ENCODE assay signal across 1 cellular context in genomic region chr5:159098285-159099048, GRCh38.
TF ChIP-seq lines count a peak whose summit lies in the region.

No MANE protein-coding gene starts in this region.

TF ChIP-seq in K562, 482 proteins besides CTCF, POLR2A, EP300 and RAD21 (continued from another document and continues in another):
- TF ChIP-seq, protein P1, sequence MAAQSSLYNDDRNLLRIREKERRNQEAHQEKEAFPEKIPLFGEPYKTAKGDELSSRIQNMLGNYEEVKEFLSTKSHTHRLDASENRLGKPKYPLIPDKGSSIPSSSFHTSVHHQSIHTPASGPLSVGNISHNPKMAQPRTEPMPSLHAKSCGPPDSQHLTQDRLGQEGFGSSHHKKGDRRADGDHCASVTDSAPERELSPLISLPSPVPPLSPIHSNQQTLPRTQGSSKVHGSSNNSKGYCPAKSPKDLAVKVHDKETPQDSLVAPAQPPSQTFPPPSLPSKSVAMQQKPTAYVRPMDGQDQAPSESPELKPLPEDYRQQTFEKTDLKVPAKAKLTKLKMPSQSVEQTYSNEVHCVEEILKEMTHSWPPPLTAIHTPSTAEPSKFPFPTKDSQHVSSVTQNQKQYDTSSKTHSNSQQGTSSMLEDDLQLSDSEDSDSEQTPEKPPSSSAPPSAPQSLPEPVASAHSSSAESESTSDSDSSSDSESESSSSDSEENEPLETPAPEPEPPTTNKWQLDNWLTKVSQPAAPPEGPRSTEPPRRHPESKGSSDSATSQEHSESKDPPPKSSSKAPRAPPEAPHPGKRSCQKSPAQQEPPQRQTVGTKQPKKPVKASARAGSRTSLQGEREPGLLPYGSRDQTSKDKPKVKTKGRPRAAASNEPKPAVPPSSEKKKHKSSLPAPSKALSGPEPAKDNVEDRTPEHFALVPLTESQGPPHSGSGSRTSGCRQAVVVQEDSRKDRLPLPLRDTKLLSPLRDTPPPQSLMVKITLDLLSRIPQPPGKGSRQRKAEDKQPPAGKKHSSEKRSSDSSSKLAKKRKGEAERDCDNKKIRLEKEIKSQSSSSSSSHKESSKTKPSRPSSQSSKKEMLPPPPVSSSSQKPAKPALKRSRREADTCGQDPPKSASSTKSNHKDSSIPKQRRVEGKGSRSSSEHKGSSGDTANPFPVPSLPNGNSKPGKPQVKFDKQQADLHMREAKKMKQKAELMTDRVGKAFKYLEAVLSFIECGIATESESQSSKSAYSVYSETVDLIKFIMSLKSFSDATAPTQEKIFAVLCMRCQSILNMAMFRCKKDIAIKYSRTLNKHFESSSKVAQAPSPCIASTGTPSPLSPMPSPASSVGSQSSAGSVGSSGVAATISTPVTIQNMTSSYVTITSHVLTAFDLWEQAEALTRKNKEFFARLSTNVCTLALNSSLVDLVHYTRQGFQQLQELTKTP (IDR thresholded peaks at IDR 0.05; ENCODE audit: low read depth in 1 of 2, partially characterized antibody in 2 of 2) = peak in 1 of 2 experiments; percentile 38
- TF ChIP-seq KAT7 (CRISPR knock-in tag; IDR thresholded peaks at IDR 0.05; ENCODE audit: borderline replicate concordance) (no peak), BDP1 (IDR thresholded peaks at IDR 0.05; ENCODE audit: insufficient read depth, insufficient read length) (no peak), ZNF212 (CRISPR knock-in tag; IDR thresholded peaks at IDR 0.05) (no peak), ZC3H11A (IDR thresholded peaks at IDR 0.05; ENCODE audit: low read depth, low read length) (no peak), RBFOX2 (IDR thresholded peaks at IDR 0.05; ENCODE audit: low read depth, low read length) (no peak), ZNF445 (CRISPR knock-in tag; IDR thresholded peaks at IDR 0.05; ENCODE audit: low read depth) (no peak), NFE2L1 (tag; IDR thresholded peaks at IDR 0.05; ENCODE audit: borderline replicate concordance, low read depth) (no peak), RBM22 (IDR thresholded peaks at IDR 0.05; ENCODE audit: low read depth, low read length, poor library complexity, severe bottlenecking) (no peak), E2F5 (CRISPR knock-in tag; IDR thresholded peaks at IDR 0.05) (no peak), ETV1 (tag; conservative IDR thresholded peaks at IDR 0.05; ENCODE audit: low read depth) (no peak), ZNF785 (CRISPR knock-in tag; IDR thresholded peaks at IDR 0.05) (no peak), ZBTB9 (CRISPR knock-in tag; IDR thresholded peaks at IDR 0.05) (no peak), RAD51 (IDR thresholded peaks at IDR 0.05; ENCODE audit: borderline replicate concordance, low read depth) (no peak), RHOXF2B (CRISPR knock-in tag; conservative IDR thresholded peaks at IDR 0.05) (no peak), MCM5 (IDR thresholded peaks at IDR 0.05; ENCODE audit: low read depth) (no peak), ETS2 (tag; IDR thresholded peaks at IDR 0.05; ENCODE audit: borderline replicate concordance, poor library complexity, severe bottlenecking) (no peak), ZNF121 (CRISPR knock-in tag; conservative IDR thresholded peaks at IDR 0.05) (no peak), ZNF830 (CRISPR knock-in tag; IDR thresholded peaks at IDR 0.05) (no peak), ZNF316 (IDR thresholded peaks at IDR 0.05) (no peak), RBM39 (optimal IDR thresholded peaks at IDR 0.05; ENCODE audit: low read depth, low read length) (peak; percentile 2), CLOCK (CRISPR knock-in tag; IDR thresholded peaks at IDR 0.05; ENCODE audit: borderline replicate concordance) (no peak), ZNF75A (CRISPR knock-in tag; IDR thresholded peaks at IDR 0.05) (no peak), ILF3 (IDR thresholded peaks at IDR 0.05; ENCODE audit: borderline replicate concordance) (no peak), IFI16 (CRISPR knock-in tag; IDR thresholded peaks at IDR 0.05) (no peak), NELFE (IDR thresholded peaks at IDR 0.05; ENCODE audit: insufficient read depth, insufficient read length) (no peak), DNMT1 (IDR thresholded peaks at IDR 0.05) (0 out of 2 replicates have a peak, but pooled peaks have one; percentile 39), NRF1 (conservative IDR thresholded peaks at IDR 0.05 in 1 of 2, IDR thresholded peaks at IDR 0.05 in 1 of 2) (no peak), FOXK1 (CRISPR knock-in tag; IDR thresholded peaks at IDR 0.05; ENCODE audit: borderline replicate concordance) (no peak), CSDE1 (IDR thresholded peaks at IDR 0.05) (peak in 1 of 2 experiments; percentile 69; a peak in 1 of 4 replicates), EWSR1 (IDR thresholded peaks at IDR 0.05; ENCODE audit: borderline replicate concordance, low read depth, partially characterized antibody) (no peak), LCOR (CRISPR knock-in tag; IDR thresholded peaks at IDR 0.05) (no peak), SREBF1 (IDR thresholded peaks at IDR 0.05; ENCODE audit: borderline replicate concordance, low read depth, low read length) (no peak), ZNF3 (CRISPR knock-in tag; IDR thresholded peaks at IDR 0.05) (no peak), ZNF696 (CRISPR knock-in tag; conservative IDR thresholded peaks at IDR 0.05) (no peak), ZNF224 (CRISPR knock-in tag; IDR thresholded peaks at IDR 0.05) (no peak), NFRKB (IDR thresholded peaks at IDR 0.05; ENCODE audit: low read depth) (no peak), MTA1 (IDR thresholded peaks at IDR 0.05; ENCODE audit: borderline replicate concordance) (peak; percentile 77; the same call in 1 of the 2 replicates), ZBTB17 (CRISPR knock-in tag; IDR thresholded peaks at IDR 0.05) (no peak), ZNF780A (CRISPR knock-in tag; IDR thresholded peaks at IDR 0.05) (no peak), BRD9 (IDR thresholded peaks at IDR 0.05; ENCODE audit: low read depth, partially characterized antibody) (peak; percentile 58), SRF (CRISPR knock-in tag; IDR thresholded peaks at IDR 0.05) (no peak), FOXP1 (CRISPR knock-in tag; IDR thresholded peaks at IDR 0.05) (no peak)
- TF ChIP-seq, protein P2, sequence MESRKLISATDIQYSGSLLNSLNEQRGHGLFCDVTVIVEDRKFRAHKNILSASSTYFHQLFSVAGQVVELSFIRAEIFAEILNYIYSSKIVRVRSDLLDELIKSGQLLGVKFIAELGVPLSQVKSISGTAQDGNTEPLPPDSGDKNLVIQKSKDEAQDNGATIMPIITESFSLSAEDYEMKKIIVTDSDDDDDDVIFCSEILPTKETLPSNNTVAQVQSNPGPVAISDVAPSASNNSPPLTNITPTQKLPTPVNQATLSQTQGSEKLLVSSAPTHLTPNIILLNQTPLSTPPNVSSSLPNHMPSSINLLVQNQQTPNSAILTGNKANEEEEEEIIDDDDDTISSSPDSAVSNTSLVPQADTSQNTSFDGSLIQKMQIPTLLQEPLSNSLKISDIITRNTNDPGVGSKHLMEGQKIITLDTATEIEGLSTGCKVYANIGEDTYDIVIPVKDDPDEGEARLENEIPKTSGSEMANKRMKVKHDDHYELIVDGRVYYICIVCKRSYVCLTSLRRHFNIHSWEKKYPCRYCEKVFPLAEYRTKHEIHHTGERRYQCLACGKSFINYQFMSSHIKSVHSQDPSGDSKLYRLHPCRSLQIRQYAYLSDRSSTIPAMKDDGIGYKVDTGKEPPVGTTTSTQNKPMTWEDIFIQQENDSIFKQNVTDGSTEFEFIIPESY (CRISPR knock-in tag; IDR thresholded peaks at IDR 0.05) = no peak
- TF ChIP-seq, protein P3, sequence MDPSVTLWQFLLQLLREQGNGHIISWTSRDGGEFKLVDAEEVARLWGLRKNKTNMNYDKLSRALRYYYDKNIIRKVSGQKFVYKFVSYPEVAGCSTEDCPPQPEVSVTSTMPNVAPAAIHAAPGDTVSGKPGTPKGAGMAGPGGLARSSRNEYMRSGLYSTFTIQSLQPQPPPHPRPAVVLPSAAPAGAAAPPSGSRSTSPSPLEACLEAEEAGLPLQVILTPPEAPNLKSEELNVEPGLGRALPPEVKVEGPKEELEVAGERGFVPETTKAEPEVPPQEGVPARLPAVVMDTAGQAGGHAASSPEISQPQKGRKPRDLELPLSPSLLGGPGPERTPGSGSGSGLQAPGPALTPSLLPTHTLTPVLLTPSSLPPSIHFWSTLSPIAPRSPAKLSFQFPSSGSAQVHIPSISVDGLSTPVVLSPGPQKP (CRISPR knock-in tag; IDR thresholded peaks at IDR 0.05) = no peak
- TF ChIP-seq, protein P4, sequence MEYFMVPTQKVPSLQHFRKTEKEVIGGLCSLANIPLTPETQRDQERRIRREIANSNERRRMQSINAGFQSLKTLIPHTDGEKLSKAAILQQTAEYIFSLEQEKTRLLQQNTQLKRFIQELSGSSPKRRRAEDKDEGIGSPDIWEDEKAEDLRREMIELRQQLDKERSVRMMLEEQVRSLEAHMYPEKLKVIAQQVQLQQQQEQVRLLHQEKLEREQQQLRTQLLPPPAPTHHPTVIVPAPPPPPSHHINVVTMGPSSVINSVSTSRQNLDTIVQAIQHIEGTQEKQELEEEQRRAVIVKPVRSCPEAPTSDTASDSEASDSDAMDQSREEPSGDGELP (CRISPR knock-in tag; IDR thresholded peaks at IDR 0.05; ENCODE audit: borderline replicate concordance) = no peak
- TF ChIP-seq, protein P5, sequence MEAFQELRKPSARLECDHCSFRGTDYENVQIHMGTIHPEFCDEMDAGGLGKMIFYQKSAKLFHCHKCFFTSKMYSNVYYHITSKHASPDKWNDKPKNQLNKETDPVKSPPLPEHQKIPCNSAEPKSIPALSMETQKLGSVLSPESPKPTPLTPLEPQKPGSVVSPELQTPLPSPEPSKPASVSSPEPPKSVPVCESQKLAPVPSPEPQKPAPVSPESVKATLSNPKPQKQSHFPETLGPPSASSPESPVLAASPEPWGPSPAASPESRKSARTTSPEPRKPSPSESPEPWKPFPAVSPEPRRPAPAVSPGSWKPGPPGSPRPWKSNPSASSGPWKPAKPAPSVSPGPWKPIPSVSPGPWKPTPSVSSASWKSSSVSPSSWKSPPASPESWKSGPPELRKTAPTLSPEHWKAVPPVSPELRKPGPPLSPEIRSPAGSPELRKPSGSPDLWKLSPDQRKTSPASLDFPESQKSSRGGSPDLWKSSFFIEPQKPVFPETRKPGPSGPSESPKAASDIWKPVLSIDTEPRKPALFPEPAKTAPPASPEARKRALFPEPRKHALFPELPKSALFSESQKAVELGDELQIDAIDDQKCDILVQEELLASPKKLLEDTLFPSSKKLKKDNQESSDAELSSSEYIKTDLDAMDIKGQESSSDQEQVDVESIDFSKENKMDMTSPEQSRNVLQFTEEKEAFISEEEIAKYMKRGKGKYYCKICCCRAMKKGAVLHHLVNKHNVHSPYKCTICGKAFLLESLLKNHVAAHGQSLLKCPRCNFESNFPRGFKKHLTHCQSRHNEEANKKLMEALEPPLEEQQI (IDR thresholded peaks at IDR 0.05) = no peak
- TF ChIP-seq, protein P6, sequence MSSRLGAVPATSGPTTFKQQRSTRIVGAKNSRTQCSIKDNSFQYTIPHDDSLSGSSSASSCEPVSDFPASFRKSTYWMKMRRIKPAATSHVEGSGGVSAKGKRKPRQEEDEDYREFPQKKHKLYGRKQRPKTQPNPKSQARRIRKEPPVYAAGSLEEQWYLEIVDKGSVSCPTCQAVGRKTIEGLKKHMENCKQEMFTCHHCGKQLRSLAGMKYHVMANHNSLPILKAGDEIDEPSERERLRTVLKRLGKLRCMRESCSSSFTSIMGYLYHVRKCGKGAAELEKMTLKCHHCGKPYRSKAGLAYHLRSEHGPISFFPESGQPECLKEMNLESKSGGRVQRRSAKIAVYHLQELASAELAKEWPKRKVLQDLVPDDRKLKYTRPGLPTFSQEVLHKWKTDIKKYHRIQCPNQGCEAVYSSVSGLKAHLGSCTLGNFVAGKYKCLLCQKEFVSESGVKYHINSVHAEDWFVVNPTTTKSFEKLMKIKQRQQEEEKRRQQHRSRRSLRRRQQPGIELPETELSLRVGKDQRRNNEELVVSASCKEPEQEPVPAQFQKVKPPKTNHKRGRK (tag; IDR thresholded peaks at IDR 0.05) = peak; percentile 100
- TF ChIP-seq, protein P7, sequence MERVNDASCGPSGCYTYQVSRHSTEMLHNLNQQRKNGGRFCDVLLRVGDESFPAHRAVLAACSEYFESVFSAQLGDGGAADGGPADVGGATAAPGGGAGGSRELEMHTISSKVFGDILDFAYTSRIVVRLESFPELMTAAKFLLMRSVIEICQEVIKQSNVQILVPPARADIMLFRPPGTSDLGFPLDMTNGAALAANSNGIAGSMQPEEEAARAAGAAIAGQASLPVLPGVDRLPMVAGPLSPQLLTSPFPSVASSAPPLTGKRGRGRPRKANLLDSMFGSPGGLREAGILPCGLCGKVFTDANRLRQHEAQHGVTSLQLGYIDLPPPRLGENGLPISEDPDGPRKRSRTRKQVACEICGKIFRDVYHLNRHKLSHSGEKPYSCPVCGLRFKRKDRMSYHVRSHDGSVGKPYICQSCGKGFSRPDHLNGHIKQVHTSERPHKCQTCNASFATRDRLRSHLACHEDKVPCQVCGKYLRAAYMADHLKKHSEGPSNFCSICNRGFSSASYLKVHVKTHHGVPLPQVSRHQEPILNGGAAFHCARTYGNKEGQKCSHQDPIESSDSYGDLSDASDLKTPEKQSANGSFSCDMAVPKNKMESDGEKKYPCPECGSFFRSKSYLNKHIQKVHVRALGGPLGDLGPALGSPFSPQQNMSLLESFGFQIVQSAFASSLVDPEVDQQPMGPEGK (CRISPR knock-in tag; IDR thresholded peaks at IDR 0.05; ENCODE audit: borderline replicate concordance) = no peak
